ENCODE assay signal across 17 cellular contexts in the genomic region with DNA sequence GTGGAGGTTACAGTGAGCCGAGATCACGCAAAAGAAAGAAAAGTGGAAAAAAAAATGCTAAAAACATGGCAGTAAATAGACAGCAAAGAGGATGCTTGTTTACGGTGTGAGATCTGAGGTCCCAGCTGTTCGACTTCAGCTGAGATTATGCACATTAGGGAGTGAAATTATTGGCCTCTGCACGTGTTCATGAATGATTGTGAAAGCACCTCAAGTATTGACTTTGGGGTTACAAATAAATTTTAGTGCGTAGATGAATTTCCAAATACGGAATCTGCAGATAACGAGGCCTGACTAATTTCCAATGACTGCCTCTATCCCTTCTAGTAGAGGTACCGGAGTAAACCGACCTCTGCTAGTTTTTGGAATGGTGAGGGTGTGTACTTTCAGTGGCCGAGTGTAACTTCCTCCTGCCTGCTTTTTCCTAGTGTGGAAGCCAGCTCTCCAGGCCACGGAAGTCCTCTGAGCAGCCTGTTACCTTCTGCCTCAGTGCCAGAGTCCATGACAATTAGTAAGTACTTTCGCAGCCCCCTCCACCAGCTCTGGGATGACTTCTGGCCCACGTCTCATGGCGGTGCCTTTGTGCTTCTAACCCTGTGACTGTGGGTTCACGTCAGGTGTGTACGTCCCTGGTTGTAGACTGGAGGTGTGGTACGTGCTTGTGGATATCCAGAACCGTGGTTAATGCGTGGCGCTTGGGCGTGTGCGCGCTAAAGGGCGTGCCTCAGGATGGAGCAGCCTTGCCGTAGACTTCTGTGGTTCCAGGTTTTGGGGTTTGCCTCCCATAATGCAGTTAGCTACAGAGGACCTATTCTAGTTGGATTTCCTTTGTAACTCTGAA.
DNase-seq lines count a peak whose midpoint lies in the region; ATAC-seq and TF ChIP-seq lines count a peak whose summit lies in the region.
"Had no signal": no experiment of that assay in that cellular context is flagged by ENCODE, and none has a peak within 500 bp of the region (broad histone marks: within the 10 kb centered on the region; RNA-seq: fewer than 3 reads in every experiment).

No MANE protein-coding gene starts in this region.

- peaks cover 9% of the 10 kb centered on the region for H3K4me1 Mint-ChIP-seq in CD14-positive monocyte
- peaks cover 61 to 84% (median 73%) of the 10 kb centered on the region in 3 donors for H3K4me1 Mint-ChIP-seq in CD8-positive, alpha-beta memory T cell
- peaks cover 46% of the 10 kb centered on the region for H3K4me1 Mint-ChIP-seq in activated naive CD8-positive, alpha-beta T cell treated with anti-CD3 and anti-CD28 coated beads, Interleukin-2, amount 10 ng/mL, durations not matched to agents 7 days and 5 days
- H3K4me1 Mint-ChIP-seq in naive thymus-derived CD8-positive, alpha-beta T cell: peaks cover 34 to 87% (median 82%) of the 10 kb centered on the region in 4 donors
- H3K4me1 Mint-ChIP-seq: mesothelial cell of epicardium had no signal

- no peak overlapping the region for H3K4me3 Mint-ChIP-seq in CD14-positive monocyte
- H3K4me3 Mint-ChIP-seq in CD8-positive, alpha-beta memory T cell: peak overlapping the region; percentile 55 to 92 (median 64)
- peak overlapping the region; percentile 76 for H3K4me3 Mint-ChIP-seq in activated naive CD8-positive, alpha-beta T cell treated with anti-CD3 and anti-CD28 coated beads, Interleukin-2, amount 10 ng/mL, durations not matched to agents 7 days and 5 days
- H3K4me3 Mint-ChIP-seq in naive thymus-derived CD8-positive, alpha-beta T cell: peak overlapping the region in 9 of 10 donors; percentile 58 to 81 (median 77)
- H3K4me3 Mint-ChIP-seq: mesothelial cell of epicardium had no signal

- CTCF ChIA-PET in CD8-positive, alpha-beta memory T cell (lab: Charles Lee): interaction anchor here (1.1 to 5.9 kb wide), 8 partner anchors 11 to 725 kb away, joined by 3 to 38 read pairs (median 5); partner anchors contain the start of genes CPPED1 and TXNDC11

- H3K27me3 ChIP-seq in CD8-positive, alpha-beta memory T cell (ENCODE audit: insufficient read depth, low read length, poor library complexity, severe bottlenecking): no peaks in the 10 kb centered on the region
- H3K27me3 ChIP-seq: breast epithelium had no signal

- DNase-seq in CD14-positive monocyte (ENCODE audit: low spot score) (no peak), NCI-H524 treated with DMSO at 0.1 percent for 48 hours (lab: John Stamatoyannopoulos, UW) (no peak)
- DNase-seq in CD8-positive, alpha-beta memory T cell: peak in 3 of 5 donors; percentile 21 to 47 (median 35)
- DNase-seq in activated naive CD8-positive, alpha-beta T cell treated with anti-CD3 and anti-CD28 coated beads, Interleukin-2, amount 10 ng/mL, durations not matched to agents 7 days and 5 days: no peak
- DNase-seq in naive thymus-derived CD8-positive, alpha-beta T cell: peak in 3 of 10 donors; percentile 18 to 61 (median 38)
- DNase-seq: effector CD4-positive, alpha-beta T cell; foreskin fibroblast; H7; NCI-H1105; NCI-H345 had no signal

- H3K4me3 ChIP-seq in CD8-positive, alpha-beta memory T cell (ENCODE audit: low read length): peak overlapping the region; percentile 1
- H3K4me3 ChIP-seq: breast epithelium, GM12878, K562, thoracic aorta had no signal

- no peaks in the 10 kb centered on the region for H3K9me3 Mint-ChIP-seq in CD14-positive monocyte
- H3K9me3 Mint-ChIP-seq in CD8-positive, alpha-beta memory T cell: peaks cover 0 to 5% (median 2%) of the 10 kb centered on the region in 5 donors
- H3K9me3 Mint-ChIP-seq in activated naive CD8-positive, alpha-beta T cell treated with anti-CD3 and anti-CD28 coated beads, Interleukin-2, amount 10 ng/mL, durations not matched to agents 7 days and 5 days: no peaks in the 10 kb centered on the region
- peaks cover 0 to 27% (median 9%) of the 10 kb centered on the region in 9 donors for H3K9me3 Mint-ChIP-seq in naive thymus-derived CD8-positive, alpha-beta T cell

- H3K27ac Mint-ChIP-seq in CD14-positive monocyte: peak overlapping the region in 4 of 7 donors; percentile 18 to 70 (median 50)
- H3K27ac Mint-ChIP-seq in CD8-positive, alpha-beta memory T cell: peak overlapping the region; percentile 76 to 97 (median 92)
- peak overlapping the region; percentile 88 for H3K27ac Mint-ChIP-seq in activated naive CD8-positive, alpha-beta T cell treated with anti-CD3 and anti-CD28 coated beads, Interleukin-2, amount 10 ng/mL, durations not matched to agents 7 days and 5 days
- peak overlapping the region; percentile 89 to 100 (median 98) for H3K27ac Mint-ChIP-seq in naive thymus-derived CD8-positive, alpha-beta T cell
- H3K27ac Mint-ChIP-seq: mesothelial cell of epicardium had no signal

- H3K27ac ChIP-seq in CD8-positive, alpha-beta memory T cell (ENCODE audit: low read depth, low read length): peak overlapping the region; percentile 14
- H3K27ac ChIP-seq: breast epithelium, thoracic aorta had no signal

- POLR2A ChIA-PET in CD8-positive, alpha-beta memory T cell (lab: Charles Lee): no interaction called here
- POLR2A ChIA-PET in activated naive CD8-positive, alpha-beta T cell treated with anti-CD3 and anti-CD28 coated beads, Interleukin-2, amount 10 ng/mL, durations not matched to agents 7 days and 5 days (lab: Charles Lee): interaction anchor here (0.6 kb wide), 1 partner anchor 10 kb away, joined by 3 read pairs; no protein-coding TSS in a partner anchor
- POLR2A ChIA-PET in naive thymus-derived CD8-positive, alpha-beta T cell (lab: Charles Lee): interaction anchor here (0.9 to 3.5 kb wide), 6 partner anchors 10 to 163 kb away, joined by 3 to 25 read pairs (median 5); partner anchors contain the start of gene GSPT1

- H3K27me3 Mint-ChIP-seq in CD14-positive monocyte (ENCODE audit: low read depth in 3 of 3): no peaks in the 10 kb centered on the region
- H3K27me3 Mint-ChIP-seq in CD8-positive, alpha-beta memory T cell: no peaks in the 10 kb centered on the region
- H3K27me3 Mint-ChIP-seq in activated naive CD8-positive, alpha-beta T cell treated with anti-CD3 and anti-CD28 coated beads, Interleukin-2, amount 10 ng/mL, durations not matched to agents 7 days and 5 days: no peaks in the 10 kb centered on the region
- H3K27me3 Mint-ChIP-seq in naive thymus-derived CD8-positive, alpha-beta T cell: no peaks in the 10 kb centered on the region

- ATAC-seq in activated naive CD8-positive, alpha-beta T cell treated with anti-CD3 and anti-CD28 coated beads, Interleukin-2, amount 10 ng/mL, durations not matched to agents 7 days and 5 days (ENCODE audit: low read depth): peak; percentile 50
- peak; percentile 9 to 15 for ATAC-seq in naive thymus-derived CD8-positive, alpha-beta T cell
- ATAC-seq in HG03354 (IDR thresholded peaks at IDR 0.05; ENCODE audit: poor library complexity, severe bottlenecking, unreplicated experiment) (no peak), GM19328 (IDR thresholded peaks at IDR 0.05; ENCODE audit: unreplicated experiment) (no peak)
- ATAC-seq: GM12878, K562 had no signal

- peaks cover 68% of the 10 kb centered on the region for H3K4me1 ChIP-seq in CD8-positive, alpha-beta memory T cell (ENCODE audit: insufficient read depth, low read length)
- H3K4me1 ChIP-seq: breast epithelium had no signal

- no peaks in the 10 kb centered on the region for H3K9me3 ChIP-seq in CD8-positive, alpha-beta memory T cell (ENCODE audit: low read length)
- H3K9me3 ChIP-seq: breast epithelium, thoracic aorta had no signal

- peaks cover 71 to 84% of the 10 kb centered on the region in 2 donors for H3K36me3 Mint-ChIP-seq in CD14-positive monocyte
- H3K36me3 Mint-ChIP-seq in CD8-positive, alpha-beta memory T cell: peaks cover 3 to 8% (median 5%) of the 10 kb centered on the region in 3 donors
- peaks cover 6% of the 10 kb centered on the region for H3K36me3 Mint-ChIP-seq in activated naive CD8-positive, alpha-beta T cell treated with anti-CD3 and anti-CD28 coated beads, Interleukin-2, amount 10 ng/mL, durations not matched to agents 7 days and 5 days
- H3K36me3 Mint-ChIP-seq in naive thymus-derived CD8-positive, alpha-beta T cell: peaks cover 10 to 13% (median 10%) of the 10 kb centered on the region in 3 donors

- no peak for TF ChIP-seq CTCF in CD14-positive monocyte (IDR thresholded peaks at IDR 0.05)

- intact Hi-C loops in CD14-positive monocyte (cut with micrococcal nuclease): no loop called here

- no peaks in the 10 kb centered on the region for H3K36me3 ChIP-seq in CD8-positive, alpha-beta memory T cell (ENCODE audit: insufficient read depth, low read length)
- H3K36me3 ChIP-seq: breast epithelium had no signal

Comparison
In these comparisons a context has a peak if more than half of its experiments do, and no peak if none do; other contexts are left out.
1. DNase-seq: peak in CD8-positive, alpha-beta memory T cell (3 of 5); none in CD14-positive monocyte (single experiment), activated naive CD8-positive, alpha-beta T cell treated with anti-CD3 and anti-CD28 coated beads, Interleukin-2, amount 10 ng/mL, durations not matched to agents 7 days and 5 days (single experiment) and NCI-H524 treated with DMSO at 0.1 percent for 48 hours (single experiment).
2. H3K4me3 Mint-ChIP-seq: peak in CD8-positive, alpha-beta memory T cell (7 of 7), activated naive CD8-positive, alpha-beta T cell treated with anti-CD3 and anti-CD28 coated beads, Interleukin-2, amount 10 ng/mL, durations not matched to agents 7 days and 5 days (single experiment) and naive thymus-derived CD8-positive, alpha-beta T cell (9 of 10); none in CD14-positive monocyte (0 of 2).
3. ATAC-seq: peak in activated naive CD8-positive, alpha-beta T cell treated with anti-CD3 and anti-CD28 coated beads, Interleukin-2, amount 10 ng/mL, durations not matched to agents 7 days and 5 days (single experiment) and naive thymus-derived CD8-positive, alpha-beta T cell (2 of 2); none in HG03354 (single experiment) and GM19328 (single experiment).
4. Peak in every context shown above with its lines, with median percentiles within 50 percentile points of each other: H3K27ac Mint-ChIP-seq.